ENCODE assay signal across 2 cellular contexts in the genomic region with DNA sequence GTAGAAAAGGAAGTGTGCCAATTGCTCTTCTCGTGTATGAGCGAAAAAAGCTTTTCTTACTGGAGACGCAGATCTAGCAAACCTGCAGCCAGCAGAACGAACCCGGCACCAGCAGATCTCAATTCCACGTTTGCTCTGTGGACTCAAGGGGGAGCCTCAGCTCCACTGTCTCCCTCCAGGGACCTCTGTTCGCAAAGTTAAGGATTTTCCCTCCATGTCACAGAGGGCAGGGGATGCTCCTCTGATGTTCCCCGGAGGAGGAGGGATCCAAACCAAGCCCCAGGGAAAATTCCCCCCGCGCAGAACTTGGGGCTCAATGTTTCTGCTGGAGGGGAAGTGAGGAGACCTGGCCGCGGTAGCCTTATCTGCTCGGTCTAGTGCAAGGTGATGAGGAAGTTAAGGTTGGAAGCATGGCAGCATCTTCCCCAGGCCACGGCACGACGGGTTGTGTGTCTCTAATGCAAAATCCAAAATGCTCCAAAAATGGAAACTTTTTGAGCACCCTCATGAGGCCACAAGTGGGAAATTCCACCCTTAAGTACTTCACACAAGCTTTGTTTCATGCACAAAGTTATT.
TF ChIP-seq lines count a peak whose summit lies in the region.

No MANE protein-coding gene starts in this region.

TF ChIP-seq in K562, 482 proteins besides CTCF, POLR2A, EP300 and RAD21 (continued from another document):
- TF ChIP-seq SMC3 (conservative IDR thresholded peaks at IDR 0.05; ENCODE audit: insufficient read depth, low read depth, low read length): peak; percentile 41
- no peak for TF ChIP-seq CBFA2T3 (IDR thresholded peaks at IDR 0.05)
- TF ChIP-seq ZNF263 (CRISPR knock-in tag; IDR thresholded peaks at IDR 0.05; ENCODE audit: borderline replicate concordance): no peak
- no peak for TF ChIP-seq ZC3H11A (IDR thresholded peaks at IDR 0.05; ENCODE audit: low read depth, low read length)
- no peak for TF ChIP-seq POLR3A (IDR thresholded peaks at IDR 0.05; ENCODE audit: borderline replicate concordance, extremely low read depth, insufficient read depth, insufficient read length)
- TF ChIP-seq TEAD2 (tag; IDR thresholded peaks at IDR 0.05): no peak
- 0 out of 4 replicates have a peak, but pooled peaks of 1 of the 2 experiments have one; percentile 11 for TF ChIP-seq RCOR1 (IDR thresholded peaks at IDR 0.05; ENCODE audit: borderline replicate concordance in 1 of 2, low read depth in 2 of 2, low read length in 2 of 2)
- TF ChIP-seq ZNF165 (CRISPR knock-in tag; IDR thresholded peaks at IDR 0.05; ENCODE audit: borderline replicate concordance): no peak
- no peak for TF ChIP-seq NEUROD1 (IDR thresholded peaks at IDR 0.05; ENCODE audit: borderline replicate concordance, low read depth, low read length, partially characterized antibody)

TF ChIP-seq in HepG2, 621 proteins besides CTCF, POLR2A, EP300 and RAD21 (continued from another document):
- TF ChIP-seq GMEB1 (CRISPR knock-in tag; IDR thresholded peaks at IDR 0.05; ENCODE audit: borderline replicate concordance): 0 out of 2 replicates have a peak, but pooled peaks have one; percentile 44
- 0 out of 2 replicates have a peak, but pooled peaks have one; percentile 20 for TF ChIP-seq ETV5 (CRISPR knock-in tag; IDR thresholded peaks at IDR 0.05; ENCODE audit: borderline replicate concordance)
- TF ChIP-seq, protein P1, sequence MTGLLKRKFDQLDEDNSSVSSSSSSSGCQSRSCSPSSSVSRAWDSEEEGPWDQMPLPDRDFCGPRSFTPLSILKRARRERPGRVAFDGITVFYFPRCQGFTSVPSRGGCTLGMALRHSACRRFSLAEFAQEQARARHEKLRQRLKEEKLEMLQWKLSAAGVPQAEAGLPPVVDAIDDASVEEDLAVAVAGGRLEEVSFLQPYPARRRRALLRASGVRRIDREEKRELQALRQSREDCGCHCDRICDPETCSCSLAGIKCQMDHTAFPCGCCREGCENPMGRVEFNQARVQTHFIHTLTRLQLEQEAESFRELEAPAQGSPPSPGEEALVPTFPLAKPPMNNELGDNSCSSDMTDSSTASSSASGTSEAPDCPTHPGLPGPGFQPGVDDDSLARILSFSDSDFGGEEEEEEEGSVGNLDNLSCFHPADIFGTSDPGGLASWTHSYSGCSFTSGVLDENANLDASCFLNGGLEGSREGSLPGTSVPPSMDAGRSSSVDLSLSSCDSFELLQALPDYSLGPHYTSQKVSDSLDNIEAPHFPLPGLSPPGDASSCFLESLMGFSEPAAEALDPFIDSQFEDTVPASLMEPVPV (CRISPR knock-in tag; IDR thresholded peaks at IDR 0.05): peak; percentile 11; the same call in 1 of the 2 replicates
- no peak for TF ChIP-seq ZNF234 (CRISPR knock-in tag; conservative IDR thresholded peaks at IDR 0.05)
- TF ChIP-seq STAT6 (CRISPR knock-in tag; IDR thresholded peaks at IDR 0.05; ENCODE audit: borderline replicate concordance): no peak
- no peak for TF ChIP-seq TSC22D2 (CRISPR knock-in tag; IDR thresholded peaks at IDR 0.05; ENCODE audit: borderline replicate concordance)
- TF ChIP-seq, protein P2, sequence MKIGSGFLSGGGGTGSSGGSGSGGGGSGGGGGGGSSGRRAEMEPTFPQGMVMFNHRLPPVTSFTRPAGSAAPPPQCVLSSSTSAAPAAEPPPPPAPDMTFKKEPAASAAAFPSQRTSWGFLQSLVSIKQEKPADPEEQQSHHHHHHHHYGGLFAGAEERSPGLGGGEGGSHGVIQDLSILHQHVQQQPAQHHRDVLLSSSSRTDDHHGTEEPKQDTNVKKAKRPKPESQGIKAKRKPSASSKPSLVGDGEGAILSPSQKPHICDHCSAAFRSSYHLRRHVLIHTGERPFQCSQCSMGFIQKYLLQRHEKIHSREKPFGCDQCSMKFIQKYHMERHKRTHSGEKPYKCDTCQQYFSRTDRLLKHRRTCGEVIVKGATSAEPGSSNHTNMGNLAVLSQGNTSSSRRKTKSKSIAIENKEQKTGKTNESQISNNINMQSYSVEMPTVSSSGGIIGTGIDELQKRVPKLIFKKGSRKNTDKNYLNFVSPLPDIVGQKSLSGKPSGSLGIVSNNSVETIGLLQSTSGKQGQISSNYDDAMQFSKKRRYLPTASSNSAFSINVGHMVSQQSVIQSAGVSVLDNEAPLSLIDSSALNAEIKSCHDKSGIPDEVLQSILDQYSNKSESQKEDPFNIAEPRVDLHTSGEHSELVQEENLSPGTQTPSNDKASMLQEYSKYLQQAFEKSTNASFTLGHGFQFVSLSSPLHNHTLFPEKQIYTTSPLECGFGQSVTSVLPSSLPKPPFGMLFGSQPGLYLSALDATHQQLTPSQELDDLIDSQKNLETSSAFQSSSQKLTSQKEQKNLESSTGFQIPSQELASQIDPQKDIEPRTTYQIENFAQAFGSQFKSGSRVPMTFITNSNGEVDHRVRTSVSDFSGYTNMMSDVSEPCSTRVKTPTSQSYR (CRISPR knock-in tag; IDR thresholded peaks at IDR 0.05; ENCODE audit: borderline replicate concordance): no peak
- TF ChIP-seq BHLHE40 (IDR thresholded peaks at IDR 0.05; ENCODE audit: low read length): no peak
- TF ChIP-seq ZC3H13 (CRISPR knock-in tag; IDR thresholded peaks at IDR 0.05): no peak
- 0 out of 2 replicates have a peak, but pooled peaks have one; percentile 38 for TF ChIP-seq KDM5B (CRISPR knock-in tag; IDR thresholded peaks at IDR 0.05; ENCODE audit: borderline replicate concordance)
- TF ChIP-seq ZNF44 (CRISPR knock-in tag; IDR thresholded peaks at IDR 0.05): 0 out of 2 replicates have a peak, but pooled peaks have one; percentile 12
- TF ChIP-seq PRPF4 (IDR thresholded peaks at IDR 0.05; ENCODE audit: low read depth, low read length, poor library complexity, severe bottlenecking): no peak
- no peak for TF ChIP-seq ZBTB20 (CRISPR knock-in tag; IDR thresholded peaks at IDR 0.05; ENCODE audit: borderline replicate concordance, low read depth)
- no peak for TF ChIP-seq FOSL2 (CRISPR knock-in tag; IDR thresholded peaks at IDR 0.05)
- TF ChIP-seq ZNF782 (CRISPR knock-in tag; IDR thresholded peaks at IDR 0.05; ENCODE audit: borderline replicate concordance): no peak
- no peak for TF ChIP-seq MTA1 (CRISPR knock-in tag; IDR thresholded peaks at IDR 0.05; ENCODE audit: borderline replicate concordance)
- TF ChIP-seq YEATS4 (CRISPR knock-in tag; IDR thresholded peaks at IDR 0.05; ENCODE audit: borderline replicate concordance): no peak
- TF ChIP-seq HHEX (CRISPR knock-in tag; IDR thresholded peaks at IDR 0.05): no peak
- no peak for TF ChIP-seq ZNF878 (CRISPR knock-in tag; IDR thresholded peaks at IDR 0.05)
- TF ChIP-seq, protein P3, sequence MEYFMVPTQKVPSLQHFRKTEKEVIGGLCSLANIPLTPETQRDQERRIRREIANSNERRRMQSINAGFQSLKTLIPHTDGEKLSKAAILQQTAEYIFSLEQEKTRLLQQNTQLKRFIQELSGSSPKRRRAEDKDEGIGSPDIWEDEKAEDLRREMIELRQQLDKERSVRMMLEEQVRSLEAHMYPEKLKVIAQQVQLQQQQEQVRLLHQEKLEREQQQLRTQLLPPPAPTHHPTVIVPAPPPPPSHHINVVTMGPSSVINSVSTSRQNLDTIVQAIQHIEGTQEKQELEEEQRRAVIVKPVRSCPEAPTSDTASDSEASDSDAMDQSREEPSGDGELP (IDR thresholded peaks at IDR 0.05; ENCODE audit: borderline replicate concordance, low read depth): no peak
- no peak for TF ChIP-seq SP4 (CRISPR knock-in tag; IDR thresholded peaks at IDR 0.05)
- TF ChIP-seq ZBTB21 (CRISPR knock-in tag; IDR thresholded peaks at IDR 0.05): no peak
- no peak for TF ChIP-seq SP5 (CRISPR knock-in tag; IDR thresholded peaks at IDR 0.05; ENCODE audit: borderline replicate concordance, low read depth)
- TF ChIP-seq ZNF788 (CRISPR knock-in tag; IDR thresholded peaks at IDR 0.05; ENCODE audit: borderline replicate concordance): 0 out of 2 replicates have a peak, but pooled peaks have one; percentile 8
- 0 out of 2 replicates have a peak, but pooled peaks have one; percentile 46 for TF ChIP-seq ZNF547 (CRISPR knock-in tag; IDR thresholded peaks at IDR 0.05)
- no peak for TF ChIP-seq KLF12 (CRISPR knock-in tag; IDR thresholded peaks at IDR 0.05; ENCODE audit: borderline replicate concordance)
- TF ChIP-seq XRCC5 (optimal IDR thresholded peaks at IDR 0.05; ENCODE audit: low read length): peak; percentile 44
- no peak for TF ChIP-seq ZNF556 (CRISPR knock-in tag; IDR thresholded peaks at IDR 0.05; ENCODE audit: borderline replicate concordance)
- TF ChIP-seq ZNF703 (CRISPR knock-in tag; IDR thresholded peaks at IDR 0.05; ENCODE audit: borderline replicate concordance): 0 out of 2 replicates have a peak, but pooled peaks have one; percentile 28
- TF ChIP-seq SRY (CRISPR knock-in tag; IDR thresholded peaks at IDR 0.05): 0 out of 2 replicates have a peak, but pooled peaks have one; percentile 28
- peak; percentile 73 for TF ChIP-seq RBM39 (IDR thresholded peaks at IDR 0.05; ENCODE audit: low read depth, low read length, poor library complexity, severe bottlenecking)
- peak; percentile 91 for TF ChIP-seq STAG1 (CRISPR knock-in tag; IDR thresholded peaks at IDR 0.05)
- TF ChIP-seq PAF1 (CRISPR knock-in tag; IDR thresholded peaks at IDR 0.05): no peak
- TF ChIP-seq ZNF687 (CRISPR knock-in tag; IDR thresholded peaks at IDR 0.05): peak; percentile 31; the same call in 1 of the 2 replicates
- no peak for TF ChIP-seq MXI1 (IDR thresholded peaks at IDR 0.05; ENCODE audit: borderline replicate concordance, low read depth, low read length)
- no peak for TF ChIP-seq TOE1 (CRISPR knock-in tag; IDR thresholded peaks at IDR 0.05)
- no peak for TF ChIP-seq MLLT10 (CRISPR knock-in tag; IDR thresholded peaks at IDR 0.05)
- TF ChIP-seq ZNF747 (CRISPR knock-in tag; IDR thresholded peaks at IDR 0.05; ENCODE audit: borderline replicate concordance): no peak
